In the genomic region with DNA sequence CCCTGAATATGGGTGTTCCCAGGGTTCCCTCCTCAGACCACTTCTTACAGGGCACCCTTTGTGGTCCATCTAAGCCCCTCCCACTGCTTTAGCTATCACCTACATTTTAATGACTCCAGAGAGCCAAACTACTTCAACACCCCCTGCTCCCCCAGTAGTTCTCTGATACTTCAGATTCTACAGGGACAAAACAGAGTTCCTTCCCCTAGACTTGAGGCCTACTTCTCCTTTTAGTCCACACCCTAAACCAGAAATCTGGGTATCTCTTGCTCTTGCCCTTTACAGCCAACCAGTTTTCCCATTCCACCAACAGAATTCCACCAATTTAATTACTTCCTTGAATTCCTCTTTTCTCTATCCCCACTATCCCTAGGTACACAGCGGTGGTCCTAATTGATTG, we compare ENCODE assay signal across 8 cellular contexts.
A peak's percentile ranks its signal among the peaks of the same experiment; 100 is the strongest.
DNase-seq lines count a peak whose midpoint lies in the region; ATAC-seq, FAIRE-seq and TF ChIP-seq lines count a peak whose summit lies in the region.
"Had no signal": no experiment of that assay in that cellular context is flagged by ENCODE, and none has a peak within 500 bp of the region (broad histone marks: within the 10 kb centered on the region; RNA-seq: fewer than 3 reads in every experiment).

No MANE protein-coding gene starts in this region.

- H3K9me1 ChIP-seq in K562 (ENCODE audit: control insufficient read depth, insufficient read depth, low read length): no peaks in the 10 kb centered on the region

- H2AFZ ChIP-seq in Loucy (ENCODE audit: low read length): no peak overlapping the region
- H2AFZ ChIP-seq in K562 (ENCODE audit: low read depth, low read length): 0 out of 2 replicates have a peak overlapping the region, but pooled peaks have one; percentile 40

- intact Hi-C loops in K562 (cut with micrococcal nuclease): no loop called here

- peak; percentile 10 to 38 (median 21) for DNase-seq in K562 (ENCODE audit: extremely low read depth in 1 of 4, low spot score in 3 of 4)
- DNase-seq in progenitor cell of endocrine pancreas (ENCODE audit: low spot score, unreplicated experiment): no peak
- no peak for DNase-seq in foreskin fibroblast
- DNase-seq: activated CD4-positive, alpha-beta T cell treated with anti-CD3 and anti-CD28 coated beads, Interleukin-2, amount 50 U/mL, for 1 hour had no signal

- H3K27ac ChIP-seq in DOHH2 (ENCODE audit: low read depth, low read length) (0 out of 2 replicates have a peak overlapping the region, but pooled peaks have one; percentile 72), K562 (ENCODE audit: extremely low read depth, low read depth, low read length) (peak overlapping the region; percentile 90)

- WGBS in K562 (ENCODE audit: insufficient coverage, low coverage, missing lambda C conversion rate): 73% methylated on average over 1 of the region's 1 CpG

- H3K4me3 ChIP-seq in DOHH2 (ENCODE audit: low read length): peak overlapping the region; percentile 93
- H3K4me3 ChIP-seq in Loucy (ENCODE audit: low read length, poor library complexity, severe bottlenecking): peak overlapping the region; percentile 93
- H3K4me3 ChIP-seq in K562: no peak overlapping the region
- no peak overlapping the region for H3K4me3 ChIP-seq in foreskin fibroblast (ENCODE audit: low read depth in 1 of 2, low read length in 2 of 2)

- H3K9ac ChIP-seq in Loucy (ENCODE audit: low read depth, low read length, poor library complexity, severe bottlenecking) (peak overlapping the region; percentile 97), K562 (ENCODE audit: insufficient read depth in 1 of 2, low read depth in 2 of 2, low read length in 2 of 2) (peak overlapping the region in 1 of 2 experiments; percentile 86; a peak in 2 of 4 replicates)

- H3K79me2 ChIP-seq in DOHH2 (ENCODE audit: control insufficient read depth, low read length) (peaks cover 95% of the 10 kb centered on the region), Loucy (ENCODE audit: insufficient read depth, low read length) (peaks cover 75% of the 10 kb centered on the region), K562 (ENCODE audit: control insufficient read depth, insufficient read depth, low read length) (peaks cover 56% of the 10 kb centered on the region)

- H3K36me3 ChIP-seq in DOHH2 (ENCODE audit: control insufficient read depth, low read length): peaks cover 45% of the 10 kb centered on the region
- H3K36me3 ChIP-seq in Loucy (ENCODE audit: insufficient read depth, low read length): no peaks in the 10 kb centered on the region
- H3K36me3 ChIP-seq in K562 (ENCODE audit: control insufficient read depth, insufficient read depth, low read length): peaks cover 3% of the 10 kb centered on the region; the same call in 1 of the 3 replicates

- TF ChIP-seq EP300 in K562 (IDR thresholded peaks at IDR 0.05; ENCODE audit: low read length): no peak

- H3K4me1 Mint-ChIP-seq in progenitor cell of endocrine pancreas (ENCODE audit: low read depth): peaks cover 25% of the 10 kb centered on the region

- H3K4me2 ChIP-seq in DOHH2 (ENCODE audit: low read length): peak overlapping the region; percentile 91
- H3K4me2 ChIP-seq in Loucy (ENCODE audit: low read depth, low read length, poor library complexity, severe bottlenecking): peak overlapping the region; percentile 78
- H3K4me2 ChIP-seq in K562 (ENCODE audit: insufficient read depth, low read length): peak overlapping the region; percentile 89; the same call in 1 of the 2 replicates

- H3K9me3 ChIP-seq in DOHH2 (ENCODE audit: control insufficient read depth, insufficient read depth, low read length) (no peaks in the 10 kb centered on the region), Loucy (ENCODE audit: insufficient read depth, low read depth, low read length) (no peaks in the 10 kb centered on the region), K562 (replicated peaks; ENCODE audit: control insufficient read depth, insufficient read depth, low read depth, low read length) (no peaks in the 10 kb centered on the region)

- POLR2A ChIA-PET in K562 (lab: Yijun Ruan, JAX): interaction anchor here (1.3 kb wide), 2 partner anchors 13 to 186 kb away, joined by 4 to 5 read pairs; a partner anchor contains a TSS

- peaks cover 4% of the 10 kb centered on the region for H3K36me3 Mint-ChIP-seq in progenitor cell of endocrine pancreas (ENCODE audit: insufficient read depth)

- TF ChIP-seq POLR2A in K562 (conservative IDR thresholded peaks at IDR 0.05): no peak

- H3K27me3 Mint-ChIP-seq in progenitor cell of endocrine pancreas: peaks cover 29% of the 10 kb centered on the region

- H3K4me1 ChIP-seq in DOHH2 (ENCODE audit: control insufficient read depth, low read length) (peaks cover 43% of the 10 kb centered on the region), Loucy (ENCODE audit: insufficient read depth, low read length, poor library complexity, severe bottlenecking) (peaks cover 37% of the 10 kb centered on the region), K562 (replicated peaks in 1 of 2; ENCODE audit: control insufficient read depth in 2 of 2, insufficient read depth in 2 of 2, low read length in 2 of 2) (peaks cover 27 to 35% of the 10 kb centered on the region in 2 experiments; a peak in 4 of 5 replicates)

- no peak for FAIRE-seq in K562 (lab: Jason Lieb, UNC)

- peak overlapping the region; percentile 87 for H3K4me3 Mint-ChIP-seq in progenitor cell of endocrine pancreas (ENCODE audit: low read depth)

- no peaks in the 10 kb centered on the region for H3K9me3 Mint-ChIP-seq in progenitor cell of endocrine pancreas (ENCODE audit: low read depth)

- H3K27me3 ChIP-seq in DOHH2 (ENCODE audit: control insufficient read depth, low read length) (no peaks in the 10 kb centered on the region), Loucy (ENCODE audit: insufficient read depth, low read length, poor library complexity, severe bottlenecking) (no peaks in the 10 kb centered on the region), K562 (ENCODE audit: control insufficient read depth in 2 of 2, insufficient read depth in 2 of 2, low read length in 2 of 2) (no peaks in the 10 kb centered on the region)

- BruUV-seq in K562 (replicated peaks; lab: Mats Ljungman, UMichigan): no TSS peak

- H3K27ac Mint-ChIP-seq in progenitor cell of endocrine pancreas: peak overlapping the region; percentile 8

- in situ Hi-C loops in K562 (cut with MboI): no loop called here

- TF ChIP-seq RAD21 in K562 (CRISPR knock-in tag; conservative IDR thresholded peaks at IDR 0.05 in 1 of 2, IDR thresholded peaks at IDR 0.05 in 1 of 2): no peak

- TF ChIP-seq CTCF in DOHH2 (IDR thresholded peaks at IDR 0.05; ENCODE audit: low read depth, low read length, poor library complexity, severe bottlenecking) (no peak), Loucy (conservative IDR thresholded peaks at IDR 0.05; ENCODE audit: low read length) (no peak), K562 (IDR thresholded peaks at IDR 0.05 in 2 of 3, conservative IDR thresholded peaks at IDR 0.05 in 1 of 3; ENCODE audit: insufficient read depth in 2 of 3, low read depth in 1 of 3, low read length in 3 of 3) (no peak), progenitor cell of endocrine pancreas (IDR thresholded peaks at IDR 0.05; ENCODE audit: unreplicated experiment) (no peak), foreskin fibroblast (IDR thresholded peaks at IDR 0.05; ENCODE audit: low read depth, low read length) (no peak)

- peaks cover 18% of the 10 kb centered on the region for H4K20me1 ChIP-seq in DOHH2 (ENCODE audit: control insufficient read depth, insufficient read depth, low read depth, low read length)
- H4K20me1 ChIP-seq in Loucy (ENCODE audit: insufficient read depth, low read length, poor library complexity, severe bottlenecking): peaks cover 21% of the 10 kb centered on the region
- no peaks in the 10 kb centered on the region for H4K20me1 ChIP-seq in K562 (replicated peaks; ENCODE audit: control insufficient read depth, insufficient read depth, low read length)

- no peaks in the 10 kb centered on the region for H3K9me2 ChIP-seq in DOHH2 (replicated peaks; ENCODE audit: control insufficient read depth, low read length)
- H3K9me2 ChIP-seq in Loucy (replicated peaks; ENCODE audit: low read depth, low read length): no peaks in the 10 kb centered on the region

- CTCF ChIA-PET in K562 (lab: Yijun Ruan, JAX; ENCODE audit: low intra/inter-chr PET ratio): no interaction called here

- peaks cover 23% of the 10 kb centered on the region for H3F3A ChIP-seq in DOHH2 (ENCODE audit: control insufficient read depth, insufficient read depth)
- H3F3A ChIP-seq in Loucy (ENCODE audit: low read depth): no peaks in the 10 kb centered on the region

- no peak for ATAC-seq in K562
- no peak for ATAC-seq in HG03460 (IDR thresholded peaks at IDR 0.05; ENCODE audit: unreplicated experiment)
- no peak for ATAC-seq in GM18502 (IDR thresholded peaks at IDR 0.05; ENCODE audit: poor library complexity, unreplicated experiment)

TF ChIP-seq in K562, 482 proteins besides CTCF, POLR2A, EP300 and RAD21:
- TF ChIP-seq CEBPG (CRISPR knock-in tag; IDR thresholded peaks at IDR 0.05) (no peak), CEBPG (tag; conservative IDR thresholded peaks at IDR 0.05 in 1 of 2, IDR thresholded peaks at IDR 0.05 in 1 of 2) (no peak), SPI1 (IDR thresholded peaks at IDR 0.05; ENCODE audit: borderline replicate concordance, low read depth, low read length) (0 out of 2 replicates have a peak, but pooled peaks have one; percentile 36)

Comparison
In these comparisons a context has a peak if more than half of its experiments do, and no peak if none do; other contexts are left out.
1. H3K4me3 ChIP-seq: peak in DOHH2 (single experiment) and Loucy (single experiment); none in K562 (single experiment) and foreskin fibroblast (0 of 2).
2. DNase-seq: peak in K562 (4 of 4); none in progenitor cell of endocrine pancreas (single experiment) and foreskin fibroblast (0 of 2).
3. Peak in every context shown above with its lines, with median percentiles within 50 percentile points of each other: H3K4me2 ChIP-seq.